11 cellular contexts compared by ENCODE assay signal in the genomic region with DNA sequence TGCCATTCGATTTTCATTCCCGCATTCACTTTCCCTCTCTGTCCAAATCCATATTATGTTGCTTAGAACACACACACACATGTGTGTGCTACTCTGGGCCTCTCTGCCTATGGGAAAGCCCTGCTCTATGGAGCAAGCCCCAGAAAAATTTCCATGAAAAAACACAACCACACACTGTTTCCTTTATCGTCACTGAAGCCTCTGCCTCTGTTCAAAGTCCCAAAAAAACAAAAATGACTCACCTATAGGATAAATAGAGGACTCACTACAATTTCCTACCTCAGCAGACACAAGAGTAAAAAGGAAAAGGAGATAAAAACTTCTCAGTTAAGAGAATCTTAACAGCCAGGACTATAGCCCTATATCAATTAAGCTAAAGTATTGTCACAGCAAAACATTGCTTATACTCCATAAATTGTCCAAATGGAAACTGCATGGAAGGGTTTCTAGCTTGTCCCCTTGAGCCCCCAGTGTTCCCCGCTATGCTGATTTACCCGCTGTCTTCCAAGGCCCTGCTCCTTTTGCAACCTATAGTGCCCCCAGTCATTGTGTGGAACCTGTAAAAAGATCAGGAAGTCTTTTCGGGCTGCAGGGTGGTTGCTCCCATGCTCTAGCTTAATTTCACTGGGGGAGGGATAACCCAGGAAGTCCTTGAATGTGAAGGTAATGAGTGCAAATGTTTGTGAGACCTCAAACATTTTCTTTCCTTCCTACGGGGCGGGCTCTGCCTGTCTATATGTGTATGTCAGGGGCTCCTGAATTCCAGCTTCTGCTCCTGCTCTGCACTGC. TPM values are rescaled to one million over a fixed set of nuclear protein-coding genes. Genes with fewer than 3 reads are reported as not detected.
A peak's percentile ranks its signal among the peaks of the same experiment; 100 is the strongest.
DNase-seq lines count a peak whose midpoint lies in the region; ATAC-seq and TF ChIP-seq lines count a peak whose summit lies in the region.
"Had no signal": no experiment of that assay in that cellular context is flagged by ENCODE, and none has a peak within 500 bp of the region (broad histone marks: within the 10 kb centered on the region; RNA-seq: fewer than 3 reads in every experiment).

No MANE protein-coding gene starts in this region.

- no peak overlapping the region for H3K14ac ChIP-seq in IMR-90 (replicated peaks; ENCODE audit: low read depth, low read length)

- no peak overlapping the region for H3K27ac ChIP-seq in IMR-90 (ENCODE audit: insufficient read depth, low read length)

- no peak for TF ChIP-seq RAD21 in IMR-90 (IDR thresholded peaks at IDR 0.05; ENCODE audit: low read length)

- H2BK5ac ChIP-seq in IMR-90 (ENCODE audit: low read depth, low read length, poor library complexity, severe bottlenecking) = no peak overlapping the region

- no peak overlapping the region for H3K4ac ChIP-seq in IMR-90 (ENCODE audit: low read depth, low read length)

- no peak overlapping the region for H4K91ac ChIP-seq in IMR-90 (ENCODE audit: insufficient read depth, low read depth, low read length)

- dilution Hi-C loops in IMR-90 (cut with HindIII; ENCODE audit: low sequenced_read_pairs, unreplicated experiment) = no loop called here

- H3K27me3 ChIP-seq in IMR-90 (ENCODE audit: control insufficient read depth, insufficient read depth, low read length) = peaks cover 25% of the 10 kb centered on the region

- no peak overlapping the region for H2AK5ac ChIP-seq in IMR-90 (ENCODE audit: low read depth, low read length)

- no peaks in the 10 kb centered on the region for H3K79me1 ChIP-seq in IMR-90 (ENCODE audit: low read depth in 1 of 2, low read length in 2 of 2)

- no TSS peak for BruUV-seq in IMR-90 (replicated peaks; lab: Mats Ljungman, UMichigan)

- H3K9ac ChIP-seq in IMR-90 (ENCODE audit: low read depth, low read length) = no peak overlapping the region

- no peaks in the 10 kb centered on the region for H3K9me3 ChIP-seq in IMR-90 (ENCODE audit: control insufficient read depth, insufficient read depth, low read length)

- no peak overlapping the region for H2BK15ac ChIP-seq in IMR-90 (ENCODE audit: low read depth, low read length)

- H2AFZ ChIP-seq in IMR-90 (replicated peaks; ENCODE audit: low read length, poor library complexity) = no peak overlapping the region

- intact Hi-C loops in IMR-90 (cut with micrococcal nuclease) = loop anchor here (5.0 kb wide), 1 partner anchor 157 kb away; a partner anchor contains a TSS

- H3K9me1 ChIP-seq in IMR-90 (ENCODE audit: insufficient read depth, low read length) = no peaks in the 10 kb centered on the region

- H4K8ac ChIP-seq in IMR-90 (ENCODE audit: low read depth in 2 of 2, low read length in 2 of 2) = no peak overlapping the region

- in situ Hi-C loops in IMR-90 (cut with MboI; ENCODE audit: low sequenced_read_pairs) = loop anchor here (5.0 to 10.0 kb wide), 2 partner anchors 42 to 155 kb away; a partner anchor contains a TSS

- 100% methylated on average over 1 of the region's 8 CpGs; no CpG with 5 or more reads in 1 of the 2 experiments for WGBS in IMR-90 (ENCODE audit: extremely low coverage in 2 of 2, insufficient read length in 1 of 2), 2 experiments

- H3K36me3 ChIP-seq in IMR-90 (ENCODE audit: control insufficient read depth, insufficient read depth, low read length) = no peaks in the 10 kb centered on the region

- ATAC-seq in IMR-90 (ENCODE audit: low read depth) = no peak
- ATAC-seq: CD8-positive, alpha-beta T cell had no signal

- CTCF ChIA-PET in IMR-90 (lab: Yijun Ruan, JAX) = no interaction called here

- no peak overlapping the region for H2BK20ac ChIP-seq in IMR-90 (ENCODE audit: low read depth, low read length)

- H3K4me3 ChIP-seq in IMR-90 (ENCODE audit: insufficient read depth, low read depth, low read length) = no peak overlapping the region

- H4K20me1 ChIP-seq in IMR-90 (ENCODE audit: insufficient read depth, low read length) = no peaks in the 10 kb centered on the region

- no peak for TF ChIP-seq CTCF in IMR-90 (conservative IDR thresholded peaks at IDR 0.05; ENCODE audit: low read depth, low read length)

- H2AK9ac ChIP-seq in IMR-90 (replicated peaks; ENCODE audit: low read depth, low read length, poor library complexity) = no peak overlapping the region

- no peak for TF ChIP-seq POLR2A in IMR-90 (IDR thresholded peaks at IDR 0.05; ENCODE audit: low read depth, low read length)

- H3K56ac ChIP-seq in IMR-90 (ENCODE audit: extremely low read depth, insufficient read depth, low read length) = no peak overlapping the region

- DNase-seq in IMR-90 = peak; percentile 24
- peak; percentile 31 to 48 for DNase-seq in dermis microvascular lymphatic vessel endothelial cell (ENCODE audit: low read depth in 2 of 2)
- DNase-seq in superior temporal gyrus (ENCODE audit: extremely low spot score) = peak; percentile 47
- no peak for DNase-seq in KG1 (lab: John Stamatoyannopoulos, UW)
- DNase-seq in midbrain (lab: John Stamatoyannopoulos, UW) = no peak
- DNase-seq: CD8-positive, alpha-beta T cell; Kasumi-1; NCI-H1436; NCI-H2029 treated with DMSO at 0.1 percent for 48 hours; NCI-H510A treated with DMSO at 0.1 percent for 48 hours; SHP77 had no signal

- H3K4me2 ChIP-seq in IMR-90 (ENCODE audit: low read depth, low read length) = no peak overlapping the region

- no peak overlapping the region for H4K5ac ChIP-seq in IMR-90 (ENCODE audit: low read depth, low read length)

- POLR2A ChIA-PET in IMR-90 (lab: Charles Lee; ENCODE audit: unreplicated experiment) = no interaction called here

- H3K18ac ChIP-seq in IMR-90 (ENCODE audit: low read depth, low read length) = no peak overlapping the region

- H2BK120ac ChIP-seq in IMR-90 (ENCODE audit: low read depth, low read length) = no peak overlapping the region

- no peaks in the 10 kb centered on the region for H3K4me1 ChIP-seq in IMR-90 (ENCODE audit: control insufficient read depth, insufficient read depth, low read length)

- H3K23ac ChIP-seq in IMR-90 (ENCODE audit: low read depth, low read length) = no peak overlapping the region

TF ChIP-seq in IMR-90, 13 proteins besides CTCF, POLR2A, EP300 and RAD21:
- no peak for TF ChIP-seq MAFK (IDR thresholded peaks at IDR 0.05; ENCODE audit: low read depth, low read length)

RNA-seq across cellular contexts. Expression of a gene that starts 11.1 kb away (rescaled TPM):
- total RNA-seq in IMR-90 (2012; rRNA removed) (12.5 and 14.4 TPM in 2 replicates), dermis microvascular lymphatic vessel endothelial cell (10.9 and 15.2 TPM in 2 replicates)
- polyA plus RNA-seq in IMR-90 (2012; rRNA removed) = 20.0 and 23.1 TPM in 2 replicates
- 12.2 and 14.9 TPM in 2 replicates for polyA plus RNA-seq in IMR-90 (2012; cell fraction: cytosol; rRNA removed)
- 6.3 and 18.0 TPM in 2 replicates for polyA plus RNA-seq in IMR-90 (2012; cell fraction: nucleus; rRNA removed; ENCODE audit: low replicate concordance)

RNA-seq across cellular contexts. Expression of a gene that starts 24.8 kb away (rescaled TPM):
- 2.8 and 2.9 TPM in 2 replicates for total RNA-seq in IMR-90 (2012; rRNA removed)
- polyA plus RNA-seq in IMR-90 (2012; rRNA removed) = 13.1 and 14.6 TPM in 2 replicates
- polyA plus RNA-seq in IMR-90 (2012; cell fraction: cytosol; rRNA removed) = 6.3 and 10.0 TPM in 2 replicates
- 82.4 and 104 TPM in 2 replicates for polyA plus RNA-seq in IMR-90 (2012; cell fraction: nucleus; rRNA removed; ENCODE audit: low replicate concordance)
- total RNA-seq in dermis microvascular lymphatic vessel endothelial cell = 1.0 and 4.4 TPM in 2 replicates

RNA-seq across cellular contexts. Expression of a gene that starts 30.0 kb away (rescaled TPM):
- total RNA-seq in IMR-90 (2012; rRNA removed) = under 0.01 and 0.18 TPM in 2 replicates
- polyA plus RNA-seq in IMR-90 (2012; rRNA removed) = 0.09 and 0.15 TPM in 2 replicates
- polyA plus RNA-seq in IMR-90 (2012; cell fraction: cytosol; rRNA removed) = 0.03 and 0.10 TPM in 2 replicates
- 0.48 and 1.3 TPM in 2 replicates for polyA plus RNA-seq in IMR-90 (2012; cell fraction: nucleus; rRNA removed; ENCODE audit: low replicate concordance)
- under 0.01 TPM in 2 replicates for total RNA-seq in dermis microvascular lymphatic vessel endothelial cell

RNA-seq across cellular contexts. Expression of a gene that starts 31.4 kb away (rescaled TPM):
- total RNA-seq in IMR-90 (2012; rRNA removed) (6.3 and 7.8 TPM in 2 replicates), dermis microvascular lymphatic vessel endothelial cell (0.77 and 1.6 TPM in 2 replicates)
- polyA plus RNA-seq in IMR-90 (2012; rRNA removed) = 17.1 and 17.9 TPM in 2 replicates
- polyA plus RNA-seq in IMR-90 (2012; cell fraction: cytosol; rRNA removed) = 10.7 and 11.9 TPM in 2 replicates
- 81.4 and 123 TPM in 2 replicates for polyA plus RNA-seq in IMR-90 (2012; cell fraction: nucleus; rRNA removed; ENCODE audit: low replicate concordance)

RNA-seq across cellular contexts. Expression of a gene that starts 32.9 kb away (rescaled TPM):
- total RNA-seq in IMR-90 (2012; rRNA removed) = 114 and 125 TPM in 2 replicates
- 107 and 130 TPM in 2 replicates for polyA plus RNA-seq in IMR-90 (2012; rRNA removed)
- polyA plus RNA-seq in IMR-90 (2012; cell fraction: cytosol; rRNA removed) = 95.2 and 179 TPM in 2 replicates
- polyA plus RNA-seq in IMR-90 (2012; cell fraction: nucleus; rRNA removed; ENCODE audit: low replicate concordance) = 106 and 179 TPM in 2 replicates
- 75.1 and 102 TPM in 2 replicates for total RNA-seq in dermis microvascular lymphatic vessel endothelial cell

Comparison
In these comparisons a context has a peak if more than half of its experiments do, and no peak if none do; other contexts are left out.
1. DNase-seq: peak in IMR-90 (single experiment), dermis microvascular lymphatic vessel endothelial cell (2 of 2) and superior temporal gyrus (single experiment); none in KG1 (single experiment) and midbrain (single experiment).